ENCODE assay signal across 20 cellular contexts in genomic region chr2:210718503-210718902, GRCh38.
"Had no signal": no experiment of that assay in that cellular context is flagged by ENCODE, and none has a peak within 500 bp of the region (broad histone marks: within the 10 kb centered on the region; RNA-seq: fewer than 3 reads in every experiment).

No MANE protein-coding gene starts in this region.

- H3K9me3 ChIP-seq: esophagus muscularis mucosa, heart right ventricle, left lung, lower lobe of right lung, mucosa of descending colon had no signal

- H3K4me3 Mint-ChIP-seq: mesothelial cell of epicardium; naive B cell; naive thymus-derived CD8-positive, alpha-beta T cell had no signal

- H3K4me1 ChIP-seq: esophagus muscularis mucosa, foreskin keratinocyte, heart right ventricle, left lung, lower lobe of right lung had no signal

- H3K4me3 ChIP-seq: coronary artery, dorsolateral prefrontal cortex, esophagus muscularis mucosa, heart right ventricle, left lung, lower lobe of right lung, mucosa of descending colon had no signal

- H3K36me3 ChIP-seq: esophagus muscularis mucosa, heart right ventricle, left lung, lower lobe of right lung had no signal

- H3K27ac Mint-ChIP-seq: mesothelial cell of epicardium; naive B cell; naive thymus-derived CD8-positive, alpha-beta T cell had no signal

- H3K4me1 Mint-ChIP-seq: naive B cell; naive thymus-derived CD8-positive, alpha-beta T cell had no signal

- ATAC-seq: foreskin keratinocyte; heart right ventricle; left cardiac atrium; left lung; left ventricle myocardium superior; lower lobe of right lung; mucosa of descending colon; naive thymus-derived CD8-positive, alpha-beta T cell had no signal

- H3K9me3 Mint-ChIP-seq: mesothelial cell of epicardium had no signal

- H3K27me3 Mint-ChIP-seq: naive B cell had no signal

- DNase-seq: dermis blood vessel endothelial cell; dorsolateral prefrontal cortex; effector CD4-positive, alpha-beta T cell; effector memory CD4-positive, alpha-beta T cell; foreskin keratinocyte; glutamatergic neuron; head of caudate nucleus; heart right ventricle; hippocampal formation; left cardiac atrium; left lung; left ventricle myocardium superior; lower lobe of right lung; mesenchymal stem cell; mucosa of descending colon; naive B cell; naive thymus-derived CD8-positive, alpha-beta T cell had no signal

- H3K27me3 ChIP-seq: dorsolateral prefrontal cortex, esophagus muscularis mucosa, foreskin keratinocyte, heart right ventricle, left lung had no signal

- H3K36me3 Mint-ChIP-seq: mesothelial cell of epicardium; naive B cell; naive thymus-derived CD8-positive, alpha-beta T cell had no signal

- H3K27ac ChIP-seq: coronary artery, dorsolateral prefrontal cortex, esophagus muscularis mucosa, foreskin keratinocyte, heart right ventricle, left lung, lower lobe of right lung had no signal
